16 cellular contexts compared by ENCODE assay signal in genomic region chr7:142337406-142338001, GRCh38.
"Had no signal": no experiment of that assay in that cellular context is flagged by ENCODE, and none has a peak within 500 bp of the region (broad histone marks: within the 10 kb centered on the region; RNA-seq: fewer than 3 reads in every experiment).

No MANE protein-coding gene starts in this region.

- ATAC-seq: activated CD8-positive, alpha-beta memory T cell treated with anti-CD3 and anti-CD28 coated beads, Interleukin-2, amount 10 ng/mL, durations not matched to agents 7 days and 5 days; effector memory CD8-positive, alpha-beta T cell; Right ventricle myocardium inferior had no signal

- H3K9me3 ChIP-seq: right atrium auricular region, stomach, thoracic aorta had no signal

- H3K36me3 Mint-ChIP-seq: activated CD8-positive, alpha-beta memory T cell treated with anti-CD3 and anti-CD28 coated beads, Interleukin-2, amount 10 ng/mL, durations not matched to agents 7 days and 5 days had no signal

- H3K27ac Mint-ChIP-seq: activated CD8-positive, alpha-beta memory T cell treated with anti-CD3 and anti-CD28 coated beads, Interleukin-2, amount 10 ng/mL, durations not matched to agents 7 days and 5 days; effector memory CD8-positive, alpha-beta T cell; nephron; progenitor cell of endocrine pancreas had no signal

- H3K9me3 Mint-ChIP-seq: effector memory CD8-positive, alpha-beta T cell; nephron had no signal

- H3K36me3 ChIP-seq: right atrium auricular region, stomach, thoracic aorta had no signal

- H3K27me3 ChIP-seq: right atrium auricular region had no signal

- H3K4me3 Mint-ChIP-seq: activated CD8-positive, alpha-beta memory T cell treated with anti-CD3 and anti-CD28 coated beads, Interleukin-2, amount 10 ng/mL, durations not matched to agents 7 days and 5 days; effector memory CD8-positive, alpha-beta T cell; nephron had no signal

- H3K4me1 ChIP-seq: right atrium auricular region, stomach had no signal

- H3K4me3 ChIP-seq: right atrium auricular region, stomach, thoracic aorta had no signal

- DNase-seq: activated CD4-positive, alpha-beta T cell treated with anti-CD3 and anti-CD28 coated beads for 48 hours; activated CD8-positive, alpha-beta memory T cell treated with anti-CD3 and anti-CD28 coated beads, Interleukin-2, amount 10 ng/mL, durations not matched to agents 7 days and 5 days; dermis blood vessel endothelial cell; effector memory CD8-positive, alpha-beta T cell; foreskin melanocyte; head of caudate nucleus; nucleus accumbens; stimulated activated CD4-positive, alpha-beta T cell treated with anti-CD3 and anti-CD28 coated beads, Interleukin-15, amount 100 ng/mL, for 24 hours; stimulated activated CD4-positive, alpha-beta T cell treated with anti-CD3 and anti-CD28 coated beads, Interleukin-4, amount 100 ng/mL, for 1 hour; stomach; T1000 had no signal

- H3K27ac ChIP-seq: right atrium auricular region, stomach, thoracic aorta had no signal
